ENCODE assay signal across 21 cellular contexts in the genomic region with DNA sequence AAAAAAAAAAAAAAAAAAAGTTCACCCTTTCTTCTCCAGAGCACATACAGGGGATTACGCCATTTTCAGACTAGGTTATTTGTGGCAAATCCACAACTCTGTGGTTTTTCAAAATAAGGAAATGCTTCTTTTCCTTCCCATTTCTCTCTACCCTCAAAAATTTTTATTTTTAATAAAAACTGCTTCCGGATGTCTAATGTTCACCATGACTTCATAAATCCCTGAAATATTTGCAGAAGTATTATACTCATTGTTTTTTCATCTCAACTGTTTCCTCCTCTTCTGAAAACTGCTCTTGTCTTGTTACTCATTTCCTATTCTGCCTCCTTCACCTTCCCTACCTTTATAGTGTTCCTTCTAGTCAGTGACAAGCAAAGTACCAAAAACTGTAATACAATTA. TPM values are rescaled to one million over a fixed set of nuclear protein-coding genes. Genes with fewer than 3 reads are reported as not detected.
A peak's percentile ranks its signal among the peaks of the same experiment; 100 is the strongest.
DNase-seq lines count a peak whose midpoint lies in the region; ATAC-seq, FAIRE-seq and TF ChIP-seq lines count a peak whose summit lies in the region.
"Had no signal": no experiment of that assay in that cellular context is flagged by ENCODE, and none has a peak within 500 bp of the region (broad histone marks: within the 10 kb centered on the region; RNA-seq: fewer than 3 reads in every experiment).

No MANE protein-coding gene starts in this region.

- POLR2A ChIA-PET in endothelial cell of umbilical vein (lab: Charles Lee), result no interaction called here

- no peak overlapping the region for H2AFZ ChIP-seq in endothelial cell of umbilical vein (ENCODE audit: low read depth, low read length)
- H2AFZ ChIP-seq: PC-9 had no signal

- TF ChIP-seq CTCF in endothelial cell of umbilical vein (IDR thresholded peaks at IDR 0.05; ENCODE audit: extremely low read depth in 1 of 2, insufficient read depth in 1 of 2, low read depth in 1 of 2, low read length in 2 of 2) (no peak), upper lobe of right lung (IDR thresholded peaks at IDR 0.05) (no peak), dorsolateral prefrontal cortex (IDR thresholded peaks at IDR 0.05 in 54 of 56, conservative IDR thresholded peaks at IDR 0.05 in 2 of 56; ENCODE audit: low read depth in 1 of 56, partially characterized antibody in 56 of 56) (no peak)

- no peak overlapping the region for H3K9ac ChIP-seq in endothelial cell of umbilical vein (replicated peaks; ENCODE audit: extremely low read depth, insufficient read depth, low read length)

- dilution Hi-C loops in endothelial cell of umbilical vein (cut with MboI; ENCODE audit: extremely low pct_ligation_motif_present, low sequenced_read_pairs), result no loop called here

- peak; percentile 27 for DNase-seq in SKM-1 treated with dmso at 0.1 percent for 144 hours (lab: John Stamatoyannopoulos, UW; ENCODE audit: unreplicated experiment)
- no peak for DNase-seq in SKM-1 (lab: John Stamatoyannopoulos, UW; ENCODE audit: unreplicated experiment)
- peak; percentile 82 for DNase-seq in NOMO-1 treated with dmso at 0.1 percent for 144 hours (lab: John Stamatoyannopoulos, UW; ENCODE audit: unreplicated experiment)
- DNase-seq in endothelial cell of umbilical vein (ENCODE audit: low read depth, low spot score), result peak; percentile 54
- no peak for DNase-seq in upper lobe of right lung
- no peak for DNase-seq in DMS153 treated with DMSO at 0.1 percent for 48 hours (lab: John Stamatoyannopoulos, UW; ENCODE audit: unreplicated experiment)
- DNase-seq in NCI-H748 treated with DMSO at 0.1 percent for 48 hours (lab: John Stamatoyannopoulos, UW), result no peak
- no peak for DNase-seq in dorsolateral prefrontal cortex
- DNase-seq: BE2C; CD8-positive, alpha-beta memory T cell; GF-D8; MG63; NCI-H1417; NCI-H187 treated with DMSO at 0.1 percent for 48 hours; NCI-H526 treated with DMSO at 0.1 percent for 48 hours; PC-9; T-helper 1 cell had no signal

- CTCF ChIA-PET in endothelial cell of umbilical vein (lab: Charles Lee), result no interaction called here

- H3K4me3 ChIP-seq in endothelial cell of umbilical vein (replicated peaks in 1 of 3; ENCODE audit: insufficient read depth in 1 of 3, low read depth in 1 of 3, low read length in 3 of 3) (peak overlapping the region in 1 of 3 experiments; percentile 12), upper lobe of right lung (no peak overlapping the region), dorsolateral prefrontal cortex (no peak overlapping the region)
- H3K4me3 ChIP-seq: MG63, PC-9 had no signal

- no peaks in the 10 kb centered on the region for H3K9me1 ChIP-seq in endothelial cell of umbilical vein (replicated peaks; ENCODE audit: control insufficient read depth, extremely low read depth, insufficient read depth, low read length)

- no peak for TF ChIP-seq POLR2A in endothelial cell of umbilical vein (IDR thresholded peaks at IDR 0.05; ENCODE audit: low read depth, low read length)

- peak overlapping the region; percentile 63 for H3K4me2 ChIP-seq in endothelial cell of umbilical vein (ENCODE audit: insufficient read depth, low read length)
- H3K4me2 ChIP-seq: PC-9 had no signal

- no peaks in the 10 kb centered on the region for H3K27me3 ChIP-seq in endothelial cell of umbilical vein (ENCODE audit: control insufficient read depth in 2 of 2, insufficient read depth in 2 of 2, low read length in 2 of 2)
- H3K27me3 ChIP-seq in upper lobe of right lung, result no peaks in the 10 kb centered on the region
- no peaks in the 10 kb centered on the region for H3K27me3 ChIP-seq in dorsolateral prefrontal cortex
- H3K27me3 ChIP-seq: BE2C, MG63 had no signal

- H4K20me1 ChIP-seq in endothelial cell of umbilical vein (replicated peaks; ENCODE audit: control insufficient read depth, extremely low read depth, insufficient read depth, low read length), result no peaks in the 10 kb centered on the region

- FAIRE-seq in endothelial cell of umbilical vein (lab: Jason Lieb, UNC), result peak; percentile 69
- FAIRE-seq: GM12891, GM18507, HepG2 had no signal

- H3K36me3 ChIP-seq in endothelial cell of umbilical vein (ENCODE audit: control insufficient read depth in 2 of 2, extremely low read depth in 1 of 2, insufficient read depth in 2 of 2, low read length in 2 of 2) (no peaks in the 10 kb centered on the region), upper lobe of right lung (no peaks in the 10 kb centered on the region)
- H3K36me3 ChIP-seq: BE2C had no signal

- intact Hi-C loops in endothelial cell of umbilical vein (cut with micrococcal nuclease), result no loop called here
- intact Hi-C loops in upper lobe of right lung (cut with DNase I), result no loop called here
- intact Hi-C loops in dorsolateral prefrontal cortex (cut with DNase I), result no loop called here

- H3K27ac ChIP-seq in endothelial cell of umbilical vein (ENCODE audit: insufficient read depth, low read depth, low read length) (no peak overlapping the region), upper lobe of right lung (no peak overlapping the region), dorsolateral prefrontal cortex (no peak overlapping the region)
- H3K27ac ChIP-seq: 22Rv1, PC-9 had no signal

- peaks cover 4% of the 10 kb centered on the region for H3K79me2 ChIP-seq in endothelial cell of umbilical vein (ENCODE audit: control insufficient read depth, insufficient read depth, low read length)

- BruUV-seq in endothelial cell of umbilical vein (replicated peaks; lab: Mats Ljungman, UMichigan), result no TSS peak

- no peak for ATAC-seq in upper lobe of right lung
- ATAC-seq: HepG2 had no signal

- H3K4me1 ChIP-seq in endothelial cell of umbilical vein (ENCODE audit: control insufficient read depth, extremely low read depth, insufficient read depth, low read length) (peaks cover 9% of the 10 kb centered on the region), upper lobe of right lung (no peaks in the 10 kb centered on the region)

- H3K9me3 ChIP-seq in endothelial cell of umbilical vein (replicated peaks; ENCODE audit: control insufficient read depth, insufficient read depth, low read length) (no peaks in the 10 kb centered on the region), upper lobe of right lung (no peaks in the 10 kb centered on the region)
- H3K9me3 ChIP-seq: BE2C had no signal

TF ChIP-seq in endothelial cell of umbilical vein, 7 proteins besides CTCF, POLR2A, EP300 and RAD21:
- TF ChIP-seq FOS (IDR thresholded peaks at IDR 0.05; ENCODE audit: borderline replicate concordance, insufficient read depth, low read length) (peak; percentile 28), POLR2AphosphoS5 (IDR thresholded peaks at IDR 0.05; ENCODE audit: insufficient read depth, low read depth, low read length) (no peak)

RNA-seq across cellular contexts. Expression of gene SLC12A8, which starts 45.0 kb away (rescaled TPM):
- 0.86 and 0.97 TPM in 2 replicates for total RNA-seq in endothelial cell of umbilical vein
- polyA plus RNA-seq in endothelial cell of umbilical vein, result 0.62 and 0.90 TPM in 2 replicates
- 0.21 and 0.27 TPM in 2 replicates for polyA plus RNA-seq in endothelial cell of umbilical vein (2011; cell fraction: cytosol; rRNA removed)
- polyA plus RNA-seq in endothelial cell of umbilical vein (2011; cell fraction: nucleus; rRNA removed), result 0.95 and 1.2 TPM in 2 replicates
- polyA plus RNA-seq in endothelial cell of umbilical vein (2012), result 0.17 TPM in 1 of 2 replicates, not detected in the other
- 1.4 and 1.8 TPM in 2 replicates for polyA minus RNA-seq in endothelial cell of umbilical vein
- 2.8 TPM for polyA minus RNA-seq in endothelial cell of umbilical vein (2011; cell fraction: cytosol; rRNA and poly(A)+ RNA removed)
- polyA minus RNA-seq in endothelial cell of umbilical vein (2011; cell fraction: nucleus; rRNA and poly(A)+ RNA removed), result 1.0 and 1.7 TPM in 2 replicates
- 11.8 TPM for total RNA-seq in upper lobe of right lung
- 10 to 100 TPM in 105 of 120 experiments, 1 to 10 TPM in 15; 6.0 to 32.3 (median 13.4) TPM for total RNA-seq in dorsolateral prefrontal cortex
- polyA plus RNA-seq: CD8-positive, alpha-beta memory T cell had no signal

Comparison
In these comparisons a context has a peak if more than half of its experiments do, and no peak if none do; other contexts are left out.
1. DNase-seq: peak in SKM-1 treated with dmso at 0.1 percent for 144 hours (single experiment), NOMO-1 treated with dmso at 0.1 percent for 144 hours (single experiment) and endothelial cell of umbilical vein (single experiment); none in SKM-1 (single experiment), upper lobe of right lung (single experiment), DMS153 treated with DMSO at 0.1 percent for 48 hours (single experiment), NCI-H748 treated with DMSO at 0.1 percent for 48 hours (single experiment) and dorsolateral prefrontal cortex (0 of 10).